34 cellular contexts compared by ENCODE assay signal in genomic region chr9:92658176-92658575, GRCh38.
"Had no signal": no experiment of that assay in that cellular context is flagged by ENCODE, and none has a peak within 500 bp of the region (broad histone marks: within the 10 kb centered on the region; RNA-seq: fewer than 3 reads in every experiment).

No MANE protein-coding gene starts in this region.

- H3K9me3 Mint-ChIP-seq: activated CD4-positive, alpha-beta memory T cell treated with anti-CD3 and anti-CD28 coated beads, Interleukin-2, amount 10 ng/mL, durations not matched to agents 7 days and 5 days; activated naive CD4-positive, alpha-beta T cell treated with anti-CD3 and anti-CD28 coated beads for 36 hours; activated naive CD4-positive, alpha-beta T cell treated with anti-CD3 and anti-CD28 coated beads, Interleukin-2, amount 50 U/mL, for 72 hours; activated T-cell treated with anti-CD3 and anti-CD28 coated beads, Interleukin-2, amount 50 U/mL, for 72 hours; activated T-helper 17 cell treated with anti-CD3 and anti-CD28 coated beads, Interleukin-2, amount 50 U/mL, for 72 hours; IgD-negative memory B cell; T-cell had no signal

- H3K27me3 ChIP-seq: adrenal gland, brain microvascular endothelial cell, Peyer's patch had no signal

- H3K27ac ChIP-seq: adrenal gland, brain microvascular endothelial cell, Peyer's patch, WERI-Rb-1 had no signal

- DNase-seq: activated CD4-positive, alpha-beta memory T cell treated with anti-CD3 and anti-CD28 coated beads, Interleukin-2, amount 10 ng/mL, durations not matched to agents 7 days and 5 days; activated CD4-positive, alpha-beta T cell treated with anti-CD3 and anti-CD28 coated beads for 1 hour; activated CD4-positive, alpha-beta T cell treated with anti-CD3 and anti-CD28 coated beads for 48 hours; activated CD4-positive, CD25-positive, alpha-beta regulatory T cell; activated CD8-positive, alpha-beta memory T cell treated with anti-CD3 and anti-CD28 coated beads for 24 hours; activated CD8-positive, alpha-beta memory T cell treated with anti-CD3 and anti-CD28 coated beads, Interleukin-2, amount 10 ng/mL, durations not matched to agents 7 days and 5 days; activated CD8-positive, alpha-beta memory T cell treated with anti-CD3 and anti-CD28 coated beads, Interleukin-2, amount 50 U/mL, for 48 hours; activated gamma-delta T cell treated with Interleukin-2 at 50 U/mL for 16 hours; activated naive CD4-positive, alpha-beta T cell treated with anti-CD3 and anti-CD28 coated beads for 36 hours; activated T-cell treated with anti-CD3 and anti-CD28 coated beads, Interleukin-2, amount 50 U/mL, for 72 hours; adrenal gland; brain microvascular endothelial cell; Karpas-422; KBM-7; NCI-H1105; NCI-H1417 treated with DMSO at 0.1 percent for 48 hours; NCI-H1694; NCI-H1930; NCI-H2081 treated with DMSO at 0.1 percent for 48 hours; NCI-H345; NCI-H524 treated with DMSO at 0.1 percent for 48 hours; NK-92 treated with Interleukin-12 subunit alpha and Interleukin-12 subunit beta, amount 100 ng/mL, for 24 hours; PC-3; Peyer's patch; RPMI8226; SIG-M5; T-cell; T-helper 17 cell; T-helper 9 cell had no signal

- H3K4me1 ChIP-seq: Peyer's patch had no signal

- H3K4me3 Mint-ChIP-seq: activated CD4-positive, alpha-beta memory T cell treated with anti-CD3 and anti-CD28 coated beads, Interleukin-2, amount 10 ng/mL, durations not matched to agents 7 days and 5 days; activated CD8-positive, alpha-beta memory T cell treated with anti-CD3 and anti-CD28 coated beads, Interleukin-2, amount 10 ng/mL, durations not matched to agents 7 days and 5 days; activated naive CD4-positive, alpha-beta T cell treated with anti-CD3 and anti-CD28 coated beads for 36 hours; activated T-cell treated with anti-CD3 and anti-CD28 coated beads, Interleukin-2, amount 50 U/mL, for 72 hours; activated T-helper 17 cell treated with anti-CD3 and anti-CD28 coated beads, Interleukin-2, amount 50 U/mL, for 72 hours; IgD-negative memory B cell; T-cell; T-helper 17 cell had no signal

- H3K27ac Mint-ChIP-seq: activated CD4-positive, alpha-beta memory T cell treated with anti-CD3 and anti-CD28 coated beads, Interleukin-2, amount 10 ng/mL, durations not matched to agents 7 days and 5 days; activated CD8-positive, alpha-beta memory T cell treated with anti-CD3 and anti-CD28 coated beads, Interleukin-2, amount 10 ng/mL, durations not matched to agents 7 days and 5 days; activated naive CD4-positive, alpha-beta T cell treated with anti-CD3 and anti-CD28 coated beads for 36 hours; activated T-cell treated with anti-CD3 and anti-CD28 coated beads, Interleukin-2, amount 50 U/mL, for 72 hours; activated T-helper 17 cell treated with anti-CD3 and anti-CD28 coated beads, Interleukin-2, amount 50 U/mL, for 72 hours; IgD-negative memory B cell; T-cell; T-helper 17 cell had no signal

- H3K4me3 ChIP-seq: adrenal gland, Peyer's patch had no signal

- ATAC-seq: activated CD8-positive, alpha-beta memory T cell treated with anti-CD3 and anti-CD28 coated beads, Interleukin-2, amount 10 ng/mL, durations not matched to agents 7 days and 5 days; activated T-cell treated with anti-CD3 and anti-CD28 coated beads, Interleukin-2, amount 50 U/mL, for 72 hours; activated T-helper 17 cell treated with anti-CD3 and anti-CD28 coated beads, Interleukin-2, amount 50 U/mL, for 72 hours; PC-3; Right ventricle myocardium inferior; T-cell; T-helper 17 cell had no signal

- H3K27me3 Mint-ChIP-seq: activated CD4-positive, alpha-beta memory T cell treated with anti-CD3 and anti-CD28 coated beads, Interleukin-2, amount 10 ng/mL, durations not matched to agents 7 days and 5 days; activated CD8-positive, alpha-beta memory T cell treated with anti-CD3 and anti-CD28 coated beads, Interleukin-2, amount 10 ng/mL, durations not matched to agents 7 days and 5 days; activated T-helper 17 cell treated with anti-CD3 and anti-CD28 coated beads, Interleukin-2, amount 50 U/mL, for 72 hours; IgD-negative memory B cell; T-cell; T-helper 17 cell had no signal

- H3K9me3 ChIP-seq: adrenal gland, Peyer's patch had no signal
